In genomic region chr6:158322724-158323560, GRCh38 we compare ENCODE assay signal across 9 cellular contexts. TPM values are rescaled to one million over a fixed set of nuclear protein-coding genes. Genes with fewer than 3 reads are reported as not detected.
A peak's percentile ranks its signal among the peaks of the same experiment; 100 is the strongest.
DNase-seq lines count a peak whose midpoint lies in the region; ATAC-seq and TF ChIP-seq lines count a peak whose summit lies in the region.
"Had no signal": no experiment of that assay in that cellular context is flagged by ENCODE, and none has a peak within 500 bp of the region (broad histone marks: within the 10 kb centered on the region; RNA-seq: fewer than 3 reads in every experiment).

No MANE protein-coding gene starts in this region.

- WGBS in psoas muscle, 3 donors, result 58 to 76% (median 65%) methylated on average over 11 of the region's 11 CpGs

- peak overlapping the region in 1 of 10 donors; percentile 67 for H3K27ac Mint-ChIP-seq in naive thymus-derived CD8-positive, alpha-beta T cell

- peaks cover 26 to 72% (median 53%) of the 10 kb centered on the region in 4 donors for H3K4me1 Mint-ChIP-seq in naive thymus-derived CD8-positive, alpha-beta T cell

- ATAC-seq in GM19468 (IDR thresholded peaks at IDR 0.05; ENCODE audit: extremely low read depth, unreplicated experiment) (peak; percentile 69), HG03432 (IDR thresholded peaks at IDR 0.05; ENCODE audit: unreplicated experiment) (peak; percentile 80), psoas muscle (peak; percentile 39 to 61 (median 54)), sciatic nerve (no peak)
- no peak for ATAC-seq in naive thymus-derived CD8-positive, alpha-beta T cell

- DNase-seq in DMS79 treated with DMSO at 0.1 percent for 48 hours (lab: John Stamatoyannopoulos, UW), result peak; percentile 52
- peak; percentile 59 for DNase-seq in astrocyte of the spinal cord (ENCODE audit: low read depth, low spot score)
- no peak for DNase-seq in psoas muscle
- DNase-seq in naive thymus-derived CD8-positive, alpha-beta T cell, result no peak
- no peak for DNase-seq in sciatic nerve (ENCODE audit: low spot score)
- DNase-seq in coronary artery (ENCODE audit: low spot score), result no peak

- H3K36me3 Mint-ChIP-seq in naive thymus-derived CD8-positive, alpha-beta T cell, result peaks cover 15 to 19% (median 16%) of the 10 kb centered on the region in 3 donors

- H3K4me3 ChIP-seq in astrocyte of the spinal cord (ENCODE audit: low read depth, low read length), result no peak overlapping the region
- H3K4me3 ChIP-seq in psoas muscle, result no peak overlapping the region
- H3K4me3 ChIP-seq in coronary artery, result no peak overlapping the region
- H3K4me3 ChIP-seq: thoracic aorta had no signal

- H3K4me1 ChIP-seq in psoas muscle, result peaks cover 27% of the 10 kb centered on the region

- intact Hi-C loops in psoas muscle (cut with DNase I) (no loop called here), sciatic nerve (cut with DNase I) (no loop called here)

- in situ Hi-C loops in astrocyte of the spinal cord (cut with HindIII; ENCODE audit: low sequenced_read_pairs), result no loop called here

- H3K4me3 Mint-ChIP-seq in naive thymus-derived CD8-positive, alpha-beta T cell, result no peak overlapping the region

- no peaks in the 10 kb centered on the region for H3K36me3 ChIP-seq in psoas muscle (ENCODE audit: insufficient read depth in 1 of 2, low read depth in 1 of 2)
- H3K36me3 ChIP-seq: thoracic aorta had no signal

- peaks cover 0 to 2% (median 0%) of the 10 kb centered on the region in 9 donors for H3K9me3 Mint-ChIP-seq in naive thymus-derived CD8-positive, alpha-beta T cell

- H3K9me3 ChIP-seq in psoas muscle, result no peaks in the 10 kb centered on the region
- H3K9me3 ChIP-seq: thoracic aorta had no signal

- POLR2A ChIA-PET in naive thymus-derived CD8-positive, alpha-beta T cell (lab: Charles Lee), result no interaction called here

- H3K27me3 Mint-ChIP-seq in naive thymus-derived CD8-positive, alpha-beta T cell, result no peaks in the 10 kb centered on the region

- H3K27me3 ChIP-seq in psoas muscle (ENCODE audit: insufficient read depth in 3 of 3, low read length in 2 of 3), result no peaks in the 10 kb centered on the region

- no peak for TF ChIP-seq CTCF in astrocyte of the spinal cord (IDR thresholded peaks at IDR 0.05; ENCODE audit: low read depth, low read length)
- TF ChIP-seq CTCF in psoas muscle (IDR thresholded peaks at IDR 0.05), result no peak
- TF ChIP-seq CTCF in coronary artery (IDR thresholded peaks at IDR 0.05), result no peak

- H3K27ac ChIP-seq in psoas muscle (no peak overlapping the region), coronary artery (no peak overlapping the region)
- H3K27ac ChIP-seq: thoracic aorta had no signal

RNA-seq across cellular contexts. Expression of gene TULP4, which starts 10.7 kb away (rescaled TPM):
- total RNA-seq in psoas muscle, result 100 to 1,000 TPM in 1 of 4 donors, 10 to 100 TPM in 3; 63.2 to 103 (median 78.3) TPM
- polyA plus RNA-seq in psoas muscle, result 10 to 100 TPM in 1 of 3 donors, 1 to 10 TPM in 2; 2.2 to 23.2 (median 3.7) TPM
- 10 to 100 TPM; 51.5 to 59.5 TPM for total RNA-seq in naive thymus-derived CD8-positive, alpha-beta T cell
- polyA plus RNA-seq in naive thymus-derived CD8-positive, alpha-beta T cell, result 10 to 100 TPM; 18.9 to 25.8 (median 24.2) TPM
- 86.1 TPM for total RNA-seq in sciatic nerve

Comparison
In these comparisons a context has a peak if more than half of its experiments do, and no peak if none do; other contexts are left out.
1. DNase-seq: peak in DMS79 treated with DMSO at 0.1 percent for 48 hours (single experiment) and astrocyte of the spinal cord (single experiment); none in psoas muscle (0 of 2), naive thymus-derived CD8-positive, alpha-beta T cell (0 of 10), sciatic nerve (single experiment) and coronary artery (single experiment).
2. ATAC-seq: peak in GM19468 (single experiment), HG03432 (single experiment) and psoas muscle (4 of 4); none in naive thymus-derived CD8-positive, alpha-beta T cell (0 of 2) and sciatic nerve (single experiment).